Comparison of ENCODE assay signal across 15 cellular contexts in genomic region chr19:14580623-14581237, GRCh38. TPM values are rescaled to one million over a fixed set of nuclear protein-coding genes. Genes with fewer than 3 reads are reported as not detected.
DNase-seq lines count a peak whose midpoint lies in the region; ATAC-seq, FAIRE-seq and TF ChIP-seq lines count a peak whose summit lies in the region.
"Had no signal": no experiment of that assay in that cellular context is flagged by ENCODE, and none has a peak within 500 bp of the region (broad histone marks: within the 10 kb centered on the region; RNA-seq: fewer than 3 reads in every experiment).

No MANE protein-coding gene starts in this region.

- H3K4me1 ChIP-seq in H9 (ENCODE audit: insufficient read depth, low read length) (no peaks in the 10 kb centered on the region), esophagus muscularis mucosa (no peaks in the 10 kb centered on the region)
- H3K4me1 ChIP-seq: gastrocnemius medialis, HAP-1 had no signal

- no peak overlapping the region for H2BK12ac ChIP-seq in H9 (ENCODE audit: insufficient read length, low read depth, low read length)

- no peak overlapping the region for H3K4me3 ChIP-seq in esophagus muscularis mucosa
- H3K4me3 ChIP-seq: gastrocnemius medialis, HAP-1 had no signal

- no peaks in the 10 kb centered on the region for H3K36me3 ChIP-seq in esophagus muscularis mucosa
- H3K36me3 ChIP-seq: gastrocnemius medialis, HAP-1 had no signal

- TF ChIP-seq EP300 in esophagus muscularis mucosa (IDR thresholded peaks at IDR 0.05): no peak

- H3K23me2 ChIP-seq in H9 (ENCODE audit: insufficient read length, low read depth, low read length, poor library complexity, severe bottlenecking): no peaks in the 10 kb centered on the region

- no peak for TF ChIP-seq POLR2A in esophagus muscularis mucosa (IDR thresholded peaks at IDR 0.05; ENCODE audit: low read depth)

- H3K36me3 Mint-ChIP-seq in H9 (ENCODE audit: insufficient read depth in 1 of 3, low read depth in 3 of 3): no peaks in the 10 kb centered on the region
- H3K36me3 Mint-ChIP-seq: type B pancreatic cell had no signal

- WGBS in H9 (ENCODE audit: extremely low coverage, insufficient read length, low lambda C conversion rate): no CpG with 5 or more reads among the region's 6 CpGs
- 58% methylated on average over 6 of the region's 6 CpGs for WGBS in esophagus muscularis mucosa

- H3K27me3 ChIP-seq in H9 (ENCODE audit: insufficient read depth, low read length) (no peaks in the 10 kb centered on the region), esophagus muscularis mucosa (no peaks in the 10 kb centered on the region)
- H3K27me3 ChIP-seq: gastrocnemius medialis had no signal

- H2BK15ac ChIP-seq in H9 (ENCODE audit: low read depth, low read length): no peak overlapping the region

- H3K23ac ChIP-seq in H9 (ENCODE audit: insufficient read length, low read depth, low read length): no peak overlapping the region

- H3K27ac ChIP-seq in H9 (ENCODE audit: insufficient read length, low read depth, low read length): no peak overlapping the region
- no peak overlapping the region for H3K27ac ChIP-seq in esophagus muscularis mucosa (replicated peaks in 1 of 4)
- H3K27ac ChIP-seq: gastrocnemius medialis had no signal

- H3K79me1 ChIP-seq in H9 (ENCODE audit: insufficient read depth, low read depth, low read length, poor library complexity, severe bottlenecking): no peaks in the 10 kb centered on the region

- no peak overlapping the region for H3K14ac ChIP-seq in H9 (ENCODE audit: insufficient read depth, low read length)

- H3T11ph ChIP-seq in H9 (ENCODE audit: low read length): no peak overlapping the region

- H3K4me1 Mint-ChIP-seq in H9: no peaks in the 10 kb centered on the region
- H3K4me1 Mint-ChIP-seq: CD8-positive, alpha-beta memory T cell had no signal

- no peak overlapping the region for H3K4ac ChIP-seq in H9 (ENCODE audit: low read depth, low read length)

- no peak overlapping the region for H2BK20ac ChIP-seq in H9 (ENCODE audit: low read depth, low read length, poor library complexity, severe bottlenecking)

- TF ChIP-seq CTCF in GM12873 (IDR thresholded peaks at IDR 0.05; ENCODE audit: insufficient read depth, low read depth, low read length, missing control alignments): peak; percentile 52
- TF ChIP-seq CTCF in H9 (conservative IDR thresholded peaks at IDR 0.05): peak; percentile 21; the same call in 2 of the 3 replicates
- no peak for TF ChIP-seq CTCF in esophagus muscularis mucosa (IDR thresholded peaks at IDR 0.05)

- intact Hi-C loops in esophagus muscularis mucosa (cut with DNase I): no loop called here

- no peak overlapping the region for H3K56ac ChIP-seq in H9 (ENCODE audit: insufficient read length, low read depth, low read length)

- H3K4me2 ChIP-seq in H9 (ENCODE audit: insufficient read depth, insufficient read length, low read length): no peak overlapping the region

- H2AK5ac ChIP-seq in H9 (ENCODE audit: insufficient read length, low read length): no peak overlapping the region

- ATAC-seq in HG03095 (IDR thresholded peaks at IDR 0.05; ENCODE audit: unreplicated experiment): no peak
- ATAC-seq: gastrocnemius medialis, SK-N-SH treated with all-trans-retinoic acid at 6 μM for 48 hours had no signal

- H4K8ac ChIP-seq in H9 (replicated peaks; ENCODE audit: insufficient read length, low read depth, low read length): no peak overlapping the region

- no peak overlapping the region for H3K4me3 Mint-ChIP-seq in H9
- H3K4me3 Mint-ChIP-seq: CD8-positive, alpha-beta memory T cell; type B pancreatic cell had no signal

- no peak for DNase-seq in H9
- peak; percentile 24 for DNase-seq in activated T-cell treated with anti-CD3 and anti-CD28 coated beads for 4 hours
- DNase-seq in stimulated activated CD4-positive, alpha-beta T cell treated with anti-CD3 and anti-CD28 coated beads, Interleukin-15, amount 100 ng/mL, for 48 hours (ENCODE audit: low read depth in 2 of 2): peak; percentile 49 to 55
- no peak for DNase-seq in esophagus muscularis mucosa (ENCODE audit: extremely low spot score)
- DNase-seq in occipital lobe (lab: John Stamatoyannopoulos, UW): no peak
- no peak for DNase-seq in frontal cortex (ENCODE audit: low spot score in 2 of 2)
- DNase-seq: CD8-positive, alpha-beta memory T cell; gastrocnemius medialis; islet precursor cell had no signal

- no peak overlapping the region for H3K18ac ChIP-seq in H9 (ENCODE audit: insufficient read length, low read depth, low read length)

- no peak overlapping the region for H3K27ac Mint-ChIP-seq in H9
- H3K27ac Mint-ChIP-seq: type B pancreatic cell had no signal

- H3K27me3 Mint-ChIP-seq in H9 (ENCODE audit: low read depth): no peaks in the 10 kb centered on the region
- H3K27me3 Mint-ChIP-seq: CD8-positive, alpha-beta memory T cell; type B pancreatic cell had no signal

- H4K5ac ChIP-seq in H9 (ENCODE audit: insufficient read length, low read depth, low read length): no peak overlapping the region

- H3K79me2 ChIP-seq in H9 (ENCODE audit: insufficient read depth, low read length): no peaks in the 10 kb centered on the region

- FAIRE-seq in frontal cortex (lab: Jason Lieb, UNC): no peak

- H3K9ac ChIP-seq in H9 (ENCODE audit: extremely low read depth, insufficient read length, low read length): no peak overlapping the region

- H3K9me3 ChIP-seq in H9 (ENCODE audit: control insufficient read depth, low read depth, low read length): no peaks in the 10 kb centered on the region
- H3K9me3 ChIP-seq in esophagus muscularis mucosa: no peaks in the 10 kb centered on the region
- H3K9me3 ChIP-seq: gastrocnemius medialis, HAP-1 had no signal

- no peak overlapping the region for H4K91ac ChIP-seq in H9 (ENCODE audit: insufficient read length, low read depth, low read length)

- H4K20me1 ChIP-seq in H9 (ENCODE audit: control insufficient read depth, insufficient read depth, insufficient read length): no peaks in the 10 kb centered on the region

- H2AFZ ChIP-seq in H9 (ENCODE audit: low read length): no peak overlapping the region

- peaks cover 0 to 38% of the 10 kb centered on the region in 2 experiments; a peak in 2 of 5 replicates for H3K9me3 Mint-ChIP-seq in H9
- H3K9me3 Mint-ChIP-seq: CD8-positive, alpha-beta memory T cell; type B pancreatic cell had no signal

- no peak overlapping the region for H2BK5ac ChIP-seq in H9 (ENCODE audit: insufficient read length, low read length)

- no peak overlapping the region for H2BK120ac ChIP-seq in H9 (ENCODE audit: low read depth, low read length, poor library complexity, severe bottlenecking)

RNA-seq across cellular contexts. Expression of gene CLEC17A, which starts 2.2 kb away (rescaled TPM):
- not detected in 2 replicates for total RNA-seq in H9 (2021)
- not detected for total RNA-seq in esophagus muscularis mucosa
- total RNA-seq in occipital lobe: 0.31 TPM
- not detected for total RNA-seq in frontal cortex
- total RNA-seq: gastrocnemius medialis, pulmonary artery endothelial cell had no signal

RNA-seq across cellular contexts. Expression of gene NDUFB7, which starts 8.9 kb away (rescaled TPM):
- 155 and 161 TPM in 2 replicates for total RNA-seq in H9 (2021)
- 100 to 1,000 TPM; 297 to 522 (median 319) TPM for total RNA-seq in esophagus muscularis mucosa
- 102 TPM for total RNA-seq in occipital lobe
- total RNA-seq in frontal cortex: 151 TPM

RNA-seq across cellular contexts. Expression of gene TECR, which starts 51.3 kb away (rescaled TPM):
- total RNA-seq in H9 (2021): 162 and 164 TPM in 2 replicates
- total RNA-seq in esophagus muscularis mucosa: 10 to 100 TPM; 18.7 to 32.7 (median 25.7) TPM
- 12.8 TPM for total RNA-seq in occipital lobe
- total RNA-seq in frontal cortex: 13.9 TPM

Comparison
In these comparisons a context has a peak if more than half of its experiments do, and no peak if none do; other contexts are left out.
1. CTCF ChIP-seq: peak in GM12873 (single experiment) and H9 (single experiment); none in esophagus muscularis mucosa (0 of 3).
2. DNase-seq: peak in activated T-cell treated with anti-CD3 and anti-CD28 coated beads for 4 hours (single experiment) and stimulated activated CD4-positive, alpha-beta T cell treated with anti-CD3 and anti-CD28 coated beads, Interleukin-15, amount 100 ng/mL, for 48 hours (2 of 2); none in H9 (single experiment), esophagus muscularis mucosa (single experiment), occipital lobe (single experiment) and frontal cortex (0 of 2).